In genomic region chr9:132078369-132079356, GRCh38 we compare ENCODE assay signal across 8 cellular contexts. TPM values are rescaled to one million over a fixed set of nuclear protein-coding genes. Genes with fewer than 3 reads are reported as not detected.
A peak's percentile ranks its signal among the peaks of the same experiment; 100 is the strongest.
DNase-seq lines count a peak whose midpoint lies in the region; ATAC-seq and TF ChIP-seq lines count a peak whose summit lies in the region.

No MANE protein-coding gene starts in this region.

- peak overlapping the region; percentile 59 to 69 for H3K4me3 ChIP-seq in neutrophil (ENCODE audit: low read depth in 1 of 2, low read length in 1 of 2)

- no peaks in the 10 kb centered on the region for H3K9me3 ChIP-seq in neutrophil

- POLR2A ChIA-PET in activated CD4-positive, alpha-beta T cell treated with anti-CD3 and anti-CD28 coated beads for 36 hours (lab: Charles Lee) = no interaction called here
- POLR2A ChIA-PET in activated CD8-positive, alpha-beta T cell treated with anti-CD3 and anti-CD28 coated beads for 36 hours (lab: Charles Lee) = no interaction called here

- peaks cover 16 to 18% of the 10 kb centered on the region in 2 experiments for H3K4me1 ChIP-seq in neutrophil (ENCODE audit: control insufficient read depth in 1 of 2, insufficient read depth in 1 of 2, low read depth in 1 of 2, low read length in 1 of 2)

- H3K4me3 Mint-ChIP-seq in activated CD4-positive, alpha-beta T cell treated with anti-CD3 and anti-CD28 coated beads for 36 hours = peak overlapping the region; percentile 96
- H3K4me3 Mint-ChIP-seq in activated CD8-positive, alpha-beta T cell treated with anti-CD3 and anti-CD28 coated beads for 36 hours = peak overlapping the region; percentile 89

- no peaks in the 10 kb centered on the region for H3K9me3 Mint-ChIP-seq in activated CD4-positive, alpha-beta T cell treated with anti-CD3 and anti-CD28 coated beads for 36 hours (ENCODE audit: low read depth)
- H3K9me3 Mint-ChIP-seq in activated CD8-positive, alpha-beta T cell treated with anti-CD3 and anti-CD28 coated beads for 36 hours = no peaks in the 10 kb centered on the region

- H3K27me3 Mint-ChIP-seq in activated CD4-positive, alpha-beta T cell treated with anti-CD3 and anti-CD28 coated beads for 36 hours = no peaks in the 10 kb centered on the region
- no peaks in the 10 kb centered on the region for H3K27me3 Mint-ChIP-seq in activated CD8-positive, alpha-beta T cell treated with anti-CD3 and anti-CD28 coated beads for 36 hours

- ATAC-seq in activated CD4-positive, alpha-beta T cell treated with anti-CD3 and anti-CD28 coated beads for 36 hours = peak; percentile 32
- peak; percentile 5 for ATAC-seq in activated CD8-positive, alpha-beta T cell treated with anti-CD3 and anti-CD28 coated beads for 36 hours

- peak; percentile 67 for DNase-seq in activated CD4-positive, alpha-beta T cell treated with anti-CD3 and anti-CD28 coated beads for 36 hours
- no peak for DNase-seq in activated CD4-positive, alpha-beta T cell treated with anti-CD3 and anti-CD28 coated beads for 1 hour
- DNase-seq in NCI-H2029 treated with DMSO at 0.1 percent for 48 hours (lab: John Stamatoyannopoulos, UW) (peak; percentile 71), fibroblast of peridontal ligament (ENCODE audit: extremely low read depth) (peak; percentile 26), cerebellar cortex (ENCODE audit: low spot score) (no peak), NCI-H526 treated with DMSO at 0.1 percent for 48 hours (lab: John Stamatoyannopoulos, UW) (no peak)
- peak; percentile 66 for DNase-seq in activated CD8-positive, alpha-beta T cell treated with anti-CD3 and anti-CD28 coated beads for 36 hours

- peaks cover 45% of the 10 kb centered on the region for H3K4me1 Mint-ChIP-seq in activated CD4-positive, alpha-beta T cell treated with anti-CD3 and anti-CD28 coated beads for 36 hours
- H3K4me1 Mint-ChIP-seq in activated CD8-positive, alpha-beta T cell treated with anti-CD3 and anti-CD28 coated beads for 36 hours (ENCODE audit: low read depth) = peaks cover 51% of the 10 kb centered on the region

- no peak overlapping the region for H3K27ac ChIP-seq in neutrophil

- peaks cover 10% of the 10 kb centered on the region for H3K27me3 ChIP-seq in neutrophil

- peaks cover 24% of the 10 kb centered on the region for H3K36me3 Mint-ChIP-seq in activated CD4-positive, alpha-beta T cell treated with anti-CD3 and anti-CD28 coated beads for 36 hours (ENCODE audit: low read depth)
- peaks cover 20% of the 10 kb centered on the region for H3K36me3 Mint-ChIP-seq in activated CD8-positive, alpha-beta T cell treated with anti-CD3 and anti-CD28 coated beads for 36 hours (ENCODE audit: low read depth)

- intact Hi-C loops in activated CD4-positive, alpha-beta T cell treated with anti-CD3 and anti-CD28 coated beads for 36 hours (cut with DNase I, micrococcal nuclease) = loop anchor here (1.0 to 10.0 kb wide), 8 partner anchors 71 to 954 kb away; partner anchors contain the start of genes NUP214 (in 2 of the 2), AK8 (in 1 of the 2), GTF3C4 (in 1 of the 2) and NTNG2 (in 1 of the 2)
- intact Hi-C loops in activated CD8-positive, alpha-beta T cell treated with anti-CD3 and anti-CD28 coated beads for 36 hours (cut with micrococcal nuclease) = no loop called here

- peaks cover 24% of the 10 kb centered on the region for H3K36me3 ChIP-seq in neutrophil

- peak overlapping the region; percentile 86 for H3K27ac Mint-ChIP-seq in activated CD4-positive, alpha-beta T cell treated with anti-CD3 and anti-CD28 coated beads for 36 hours
- peak overlapping the region; percentile 88 for H3K27ac Mint-ChIP-seq in activated CD8-positive, alpha-beta T cell treated with anti-CD3 and anti-CD28 coated beads for 36 hours

- CTCF ChIA-PET in activated CD4-positive, alpha-beta T cell treated with anti-CD3 and anti-CD28 coated beads for 36 hours (lab: Charles Lee) = interaction anchor here (0.5 to 1.2 kb wide), 3 partner anchors 40 to 1987 kb away, joined by 3 to 5 read pairs (median 3); no protein-coding TSS in a partner anchor
- CTCF ChIA-PET in activated CD8-positive, alpha-beta T cell treated with anti-CD3 and anti-CD28 coated beads for 36 hours (lab: Charles Lee) = interaction anchor here (0.6 to 1.8 kb wide), 3 partner anchors 91 to 158 kb away, joined by 3 to 5 read pairs (median 5); no protein-coding TSS in a partner anchor

- TF ChIP-seq CTCF in activated CD8-positive, alpha-beta T cell treated with anti-CD3 and anti-CD28 coated beads for 36 hours (IDR thresholded peaks at IDR 0.05) = no peak
- no peak for TF ChIP-seq CTCF in neutrophil (IDR thresholded peaks at IDR 0.05)

RNA-seq across cellular contexts. Expression of gene MED27, which starts 1.0 kb away (rescaled TPM):
- total RNA-seq in activated CD4-positive, alpha-beta T cell treated with anti-CD3 and anti-CD28 coated beads for 36 hours = 10 to 100 TPM; 29.1 to 32.5 TPM
- 10 to 100 TPM; 32.5 TPM for total RNA-seq in activated CD8-positive, alpha-beta T cell treated with anti-CD3 and anti-CD28 coated beads for 36 hours

Comparison
In these comparisons a context has a peak if more than half of its experiments do, and no peak if none do; other contexts are left out.
1. DNase-seq: peak in activated CD4-positive, alpha-beta T cell treated with anti-CD3 and anti-CD28 coated beads for 36 hours (single experiment), NCI-H2029 treated with DMSO at 0.1 percent for 48 hours (single experiment), activated CD8-positive, alpha-beta T cell treated with anti-CD3 and anti-CD28 coated beads for 36 hours (single experiment) and fibroblast of peridontal ligament (single experiment); none in activated CD4-positive, alpha-beta T cell treated with anti-CD3 and anti-CD28 coated beads for 1 hour (single experiment), cerebellar cortex (single experiment) and NCI-H526 treated with DMSO at 0.1 percent for 48 hours (single experiment).